ENCODE assay signal across 7 cellular contexts in the genomic region with DNA sequence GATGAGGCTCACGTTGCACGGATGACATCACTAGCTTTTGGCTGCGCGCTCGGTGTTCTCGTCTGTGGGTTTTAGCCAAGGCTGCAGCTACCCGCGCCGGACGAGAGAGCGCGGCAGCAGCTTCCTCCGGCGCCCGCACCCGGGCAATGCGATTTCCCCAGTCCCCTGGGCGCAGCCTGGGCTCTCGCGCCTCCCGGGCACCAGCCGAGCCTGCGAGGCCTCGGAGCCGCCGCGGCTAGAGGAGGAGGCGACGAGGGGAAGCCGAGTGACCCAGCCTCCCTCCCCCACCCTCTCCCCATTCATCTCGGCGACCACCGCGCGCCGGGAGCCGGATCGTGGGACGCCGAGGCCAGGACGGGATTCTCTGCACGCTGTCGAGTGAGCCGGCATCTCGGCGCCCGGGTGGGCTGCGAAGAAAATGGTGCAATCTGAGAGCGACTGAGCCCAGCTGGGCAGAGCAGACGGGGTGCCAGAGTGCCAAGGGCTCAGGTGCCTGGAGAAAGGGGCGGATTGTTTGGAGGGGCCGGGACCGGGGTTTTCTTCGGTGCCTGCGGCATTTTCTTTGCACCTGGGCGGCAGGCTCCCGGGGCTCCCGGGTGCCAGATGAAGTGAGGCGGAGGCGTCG. TPM values are rescaled to one million over a fixed set of nuclear protein-coding genes. Genes with fewer than 3 reads are reported as not detected.
DNase-seq lines count a peak whose midpoint lies in the region; TF ChIP-seq lines count a peak whose summit lies in the region.

No MANE protein-coding gene starts in this region.

- H3K4me2 ChIP-seq in neural cell (ENCODE audit: low read length), result no peak overlapping the region

- H3K4me1 ChIP-seq in vagina, result peaks cover 41% of the 10 kb centered on the region

- POLR2A ChIA-PET in GM10248 (lab: Yijun Ruan, JAX), result no interaction called here

- intact Hi-C loops in activated T-helper 2 cell treated with anti-CD3 and anti-CD28 coated beads, Interferon-gamma antibody, Interleukin-2, Interleukin-4, amounts not matched to agents 10 μg/mL and 5 μg/mL and 100 μg/mL, durations not matched to agents 14 hours and 24 hours and 36 hours (cut with micrococcal nuclease), result loop anchor here (5.0 kb wide), 1 partner anchor 460 kb away; no protein-coding TSS in a partner anchor
- intact Hi-C loops in vagina (cut with DNase I), result no loop called here

- peak; percentile 66 for TF ChIP-seq RAD21 in neural cell (conservative IDR thresholded peaks at IDR 0.05)

- H2AFZ ChIP-seq in neural cell (ENCODE audit: low read depth, low read length), result peak overlapping the region; percentile 88

- no peak overlapping the region for H3K27ac Mint-ChIP-seq in activated T-helper 2 cell treated with anti-CD3 and anti-CD28 coated beads, Interferon-gamma antibody, Interleukin-2, Interleukin-4, amounts not matched to agents 10 μg/mL and 5 μg/mL and 100 μg/mL, durations not matched to agents 14 hours and 24 hours and 36 hours

- no peaks in the 10 kb centered on the region for H3K9me2 ChIP-seq in neural cell (ENCODE audit: insufficient read depth, low read length)

- H3K4me1 Mint-ChIP-seq in activated T-helper 2 cell treated with anti-CD3 and anti-CD28 coated beads, Interferon-gamma antibody, Interleukin-2, Interleukin-4, amounts not matched to agents 10 μg/mL and 5 μg/mL and 100 μg/mL, durations not matched to agents 14 hours and 24 hours and 36 hours (ENCODE audit: low read depth), result peaks cover 13% of the 10 kb centered on the region

- TF ChIP-seq CTCF in GM10248 (IDR thresholded peaks at IDR 0.05; ENCODE audit: control extremely low read depth, extremely low read depth, low read depth, missing control alignments) (no peak), foreskin fibroblast (IDR thresholded peaks at IDR 0.05; ENCODE audit: low read depth, low read length) (no peak), neural cell (IDR thresholded peaks at IDR 0.05; ENCODE audit: poor library complexity, severe bottlenecking) (no peak), vagina (IDR thresholded peaks at IDR 0.05) (no peak)

- H3K36me3 Mint-ChIP-seq in activated T-helper 2 cell treated with anti-CD3 and anti-CD28 coated beads, Interferon-gamma antibody, Interleukin-2, Interleukin-4, amounts not matched to agents 10 μg/mL and 5 μg/mL and 100 μg/mL, durations not matched to agents 14 hours and 24 hours and 36 hours (ENCODE audit: low read depth), result no peaks in the 10 kb centered on the region

- DNase-seq in GM10248 (ENCODE audit: extremely low spot score) (peak; percentile 17), NCI-H2107 (lab: John Stamatoyannopoulos, UW) (peak; percentile 88), foreskin fibroblast (peak; percentile 62 to 83), vagina (ENCODE audit: extremely low spot score in 2 of 2) (peak in 1 of 2 donors; percentile 56), KBM-7 (no peak)
- peak; percentile 21 for DNase-seq in activated T-helper 2 cell treated with anti-CD3 and anti-CD28 coated beads, Interferon-gamma antibody, Interleukin-2, Interleukin-4, amounts not matched to agents 10 μg/mL and 5 μg/mL and 100 μg/mL, durations not matched to agents 14 hours and 24 hours and 36 hours (ENCODE audit: low spot score)

- peaks cover 6% of the 10 kb centered on the region for H3K36me3 ChIP-seq in neural cell (ENCODE audit: insufficient read depth, low read length)
- H3K36me3 ChIP-seq in vagina, result no peaks in the 10 kb centered on the region

- TF ChIP-seq EP300 in neural cell (conservative IDR thresholded peaks at IDR 0.05; ENCODE audit: poor library complexity, severe bottlenecking), result peak; percentile 52

- H3K27ac ChIP-seq in neural cell (ENCODE audit: low read length), result peak overlapping the region; percentile 93
- no peak overlapping the region for H3K27ac ChIP-seq in vagina

- H3K9ac ChIP-seq in neural cell (ENCODE audit: low read length), result peak overlapping the region; percentile 92

- peaks cover 55% of the 10 kb centered on the region for H3K79me2 ChIP-seq in neural cell (replicated peaks; ENCODE audit: insufficient read depth, low read length)

- peaks cover 42% of the 10 kb centered on the region for H4K20me1 ChIP-seq in neural cell (ENCODE audit: insufficient read depth)

- H3K9me3 ChIP-seq in neural cell (ENCODE audit: low read length), result no peaks in the 10 kb centered on the region
- no peaks in the 10 kb centered on the region for H3K9me3 ChIP-seq in vagina

- CTCF ChIA-PET in GM10248 (lab: Yijun Ruan, JAX), result no interaction called here

- H3F3A ChIP-seq in neural cell (ENCODE audit: insufficient read depth, low read length, poor library complexity, severe bottlenecking), result peaks cover 5% of the 10 kb centered on the region

- in situ Hi-C loops in KBM-7 (cut with MboI; ENCODE audit: low pct_unique_long_range_greater_than_20kb, low sequenced_read_pairs), result no loop called here

- H3K4me3 Mint-ChIP-seq in activated T-helper 2 cell treated with anti-CD3 and anti-CD28 coated beads, Interferon-gamma antibody, Interleukin-2, Interleukin-4, amounts not matched to agents 10 μg/mL and 5 μg/mL and 100 μg/mL, durations not matched to agents 14 hours and 24 hours and 36 hours (ENCODE audit: low read depth), result peak overlapping the region; percentile 61

- no peak for TF ChIP-seq POLR2A in vagina (IDR thresholded peaks at IDR 0.05)

- no peaks in the 10 kb centered on the region for H3K27me3 ChIP-seq in neural cell (ENCODE audit: insufficient read depth, low read depth, low read length)
- no peaks in the 10 kb centered on the region for H3K27me3 ChIP-seq in vagina

- H3K9me3 Mint-ChIP-seq in activated T-helper 2 cell treated with anti-CD3 and anti-CD28 coated beads, Interferon-gamma antibody, Interleukin-2, Interleukin-4, amounts not matched to agents 10 μg/mL and 5 μg/mL and 100 μg/mL, durations not matched to agents 14 hours and 24 hours and 36 hours, result no peaks in the 10 kb centered on the region

- H3K4me3 ChIP-seq in foreskin fibroblast (ENCODE audit: low read depth in 1 of 2, low read length in 2 of 2), result peak overlapping the region; percentile 36 to 42
- peak overlapping the region; percentile 100 for H3K4me3 ChIP-seq in neural cell (ENCODE audit: low read length)
- peak overlapping the region; percentile 46 to 51 for H3K4me3 ChIP-seq in vagina

- H3K27me3 Mint-ChIP-seq in activated T-helper 2 cell treated with anti-CD3 and anti-CD28 coated beads, Interferon-gamma antibody, Interleukin-2, Interleukin-4, amounts not matched to agents 10 μg/mL and 5 μg/mL and 100 μg/mL, durations not matched to agents 14 hours and 24 hours and 36 hours (ENCODE audit: low read depth), result peaks cover 48% of the 10 kb centered on the region

TF ChIP-seq in neural cell, 6 proteins besides CTCF, POLR2A, EP300 and RAD21:
- TF ChIP-seq EZH2 (IDR thresholded peaks at IDR 0.05; ENCODE audit: borderline replicate concordance, insufficient read depth, low read length, poor library complexity, severe bottlenecking) (no peak), TAF1 (IDR thresholded peaks at IDR 0.05; ENCODE audit: low read depth) (peak; percentile 92), POLR2AphosphoS5 (IDR thresholded peaks at IDR 0.05) (peak; percentile 95), SMC3 (conservative IDR thresholded peaks at IDR 0.05; ENCODE audit: poor library complexity) (peak; percentile 63), MXI1 (conservative IDR thresholded peaks at IDR 0.05; ENCODE audit: poor library complexity, severe bottlenecking) (peak; percentile 65)
- TF ChIP-seq, protein P1, sequence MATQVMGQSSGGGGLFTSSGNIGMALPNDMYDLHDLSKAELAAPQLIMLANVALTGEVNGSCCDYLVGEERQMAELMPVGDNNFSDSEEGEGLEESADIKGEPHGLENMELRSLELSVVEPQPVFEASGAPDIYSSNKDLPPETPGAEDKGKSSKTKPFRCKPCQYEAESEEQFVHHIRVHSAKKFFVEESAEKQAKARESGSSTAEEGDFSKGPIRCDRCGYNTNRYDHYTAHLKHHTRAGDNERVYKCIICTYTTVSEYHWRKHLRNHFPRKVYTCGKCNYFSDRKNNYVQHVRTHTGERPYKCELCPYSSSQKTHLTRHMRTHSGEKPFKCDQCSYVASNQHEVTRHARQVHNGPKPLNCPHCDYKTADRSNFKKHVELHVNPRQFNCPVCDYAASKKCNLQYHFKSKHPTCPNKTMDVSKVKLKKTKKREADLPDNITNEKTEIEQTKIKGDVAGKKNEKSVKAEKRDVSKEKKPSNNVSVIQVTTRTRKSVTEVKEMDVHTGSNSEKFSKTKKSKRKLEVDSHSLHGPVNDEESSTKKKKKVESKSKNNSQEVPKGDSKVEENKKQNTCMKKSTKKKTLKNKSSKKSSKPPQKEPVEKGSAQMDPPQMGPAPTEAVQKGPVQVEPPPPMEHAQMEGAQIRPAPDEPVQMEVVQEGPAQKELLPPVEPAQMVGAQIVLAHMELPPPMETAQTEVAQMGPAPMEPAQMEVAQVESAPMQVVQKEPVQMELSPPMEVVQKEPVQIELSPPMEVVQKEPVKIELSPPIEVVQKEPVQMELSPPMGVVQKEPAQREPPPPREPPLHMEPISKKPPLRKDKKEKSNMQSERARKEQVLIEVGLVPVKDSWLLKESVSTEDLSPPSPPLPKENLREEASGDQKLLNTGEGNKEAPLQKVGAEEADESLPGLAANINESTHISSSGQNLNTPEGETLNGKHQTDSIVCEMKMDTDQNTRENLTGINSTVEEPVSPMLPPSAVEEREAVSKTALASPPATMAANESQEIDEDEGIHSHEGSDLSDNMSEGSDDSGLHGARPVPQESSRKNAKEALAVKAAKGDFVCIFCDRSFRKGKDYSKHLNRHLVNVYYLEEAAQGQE (IDR thresholded peaks at IDR 0.05; ENCODE audit: borderline replicate concordance), result peak; percentile 54

RNA-seq across cellular contexts. Expression of a gene that starts 1.2 kb away (rescaled TPM):
- 0.30 and 0.41 TPM in 2 replicates for total RNA-seq in activated T-helper 2 cell treated with anti-CD3 and anti-CD28 coated beads, Interferon-gamma antibody, Interleukin-2, Interleukin-4, amounts not matched to agents 10 μg/mL and 5 μg/mL and 100 μg/mL, durations not matched to agents 14 hours and 24 hours and 36 hours
- polyA plus RNA-seq in neural cell, result 40.7 and 44.9 TPM in 2 replicates
- polyA minus RNA-seq in neural cell, result 140 and 154 TPM in 2 replicates
- 1.2 TPM for total RNA-seq in vagina

RNA-seq across cellular contexts. Expression of a gene that starts 57.9 kb away (rescaled TPM):
- total RNA-seq in activated T-helper 2 cell treated with anti-CD3 and anti-CD28 coated beads, Interferon-gamma antibody, Interleukin-2, Interleukin-4, amounts not matched to agents 10 μg/mL and 5 μg/mL and 100 μg/mL, durations not matched to agents 14 hours and 24 hours and 36 hours, result 67.4 and 70.0 TPM in 2 replicates
- 68.4 and 68.5 TPM in 2 replicates for polyA plus RNA-seq in neural cell
- 20.9 and 27.4 TPM in 2 replicates for polyA minus RNA-seq in neural cell
- total RNA-seq in vagina, result 5.9 TPM

Comparison
In these comparisons a context has a peak if more than half of its experiments do, and no peak if none do; other contexts are left out.
1. H3K4me3 ChIP-seq: peak in every context shown above with its lines; median percentile 100 in neural cell; 48 in vagina; 39 in foreskin fibroblast.